Comparison of ENCODE assay signal across 9 cellular contexts in the genomic region with DNA sequence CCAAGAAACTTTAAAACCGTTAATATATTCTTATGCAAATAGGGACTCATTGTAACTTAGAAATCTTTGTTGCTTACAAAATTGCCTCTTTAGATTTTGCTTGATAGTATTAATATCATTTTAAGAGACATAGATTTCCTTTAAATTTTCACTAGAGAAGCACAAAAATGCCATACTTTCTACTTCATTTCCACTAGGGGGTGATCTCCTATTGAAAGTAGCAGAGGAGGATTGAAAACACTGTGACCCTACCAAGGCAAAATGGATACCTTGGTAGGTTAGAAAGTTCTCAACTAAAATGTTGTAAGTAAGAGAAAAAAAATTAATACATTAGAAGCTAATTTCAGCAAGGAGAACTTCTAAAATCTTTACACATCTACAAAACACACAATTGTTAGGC.
A peak's percentile ranks its signal among the peaks of the same experiment; 100 is the strongest.
DNase-seq lines count a peak whose midpoint lies in the region; ATAC-seq and TF ChIP-seq lines count a peak whose summit lies in the region.
"Had no signal": no experiment of that assay in that cellular context is flagged by ENCODE, and none has a peak within 500 bp of the region (broad histone marks: within the 10 kb centered on the region; RNA-seq: fewer than 3 reads in every experiment).

No MANE protein-coding gene starts in this region.

- no peaks in the 10 kb centered on the region for H3K27me3 ChIP-seq in CD4-positive, alpha-beta memory T cell (ENCODE audit: insufficient read depth, low read length)
- H3K27me3 ChIP-seq: neutrophil had no signal

- no peaks in the 10 kb centered on the region for H3K36me3 ChIP-seq in CD4-positive, alpha-beta memory T cell (ENCODE audit: insufficient read depth, low read length)
- H3K36me3 ChIP-seq: neutrophil had no signal

- H3K4me3 ChIP-seq in CD4-positive, alpha-beta memory T cell (ENCODE audit: low read length in 2 of 2) = no peak overlapping the region

- POLR2A ChIA-PET in CD4-positive, alpha-beta memory T cell (lab: Charles Lee; ENCODE audit: partially characterized antibody) = interaction anchor here (0.7 kb wide), 1 partner anchor 392 kb away, joined by 3 read pairs; no protein-coding TSS in a partner anchor

- H3K4me3 Mint-ChIP-seq in CD4-positive, alpha-beta memory T cell = no peak overlapping the region
- H3K4me3 Mint-ChIP-seq in stimulated activated effector memory CD8-positive, alpha-beta T cell treated with anti-CD3 and anti-CD28 coated beads, Interleukin-12 subunit alpha, Interleukin-12 subunit beta, amount 100 ng/mL, for 72 hours = no peak overlapping the region

- H3K27me3 Mint-ChIP-seq in CD4-positive, alpha-beta memory T cell = no peaks in the 10 kb centered on the region

- intact Hi-C loops in CD4-positive, alpha-beta memory T cell (cut with micrococcal nuclease) = loop anchor here (1.0 to 5.0 kb wide), 2 partner anchors 1001 to 1308 kb away; no protein-coding TSS in a partner anchor

- H3K27ac ChIP-seq in CD4-positive, alpha-beta memory T cell (ENCODE audit: low read depth, low read length) = no peak overlapping the region
- H3K27ac ChIP-seq: neutrophil had no signal

- no peaks in the 10 kb centered on the region for H3K4me1 ChIP-seq in CD4-positive, alpha-beta memory T cell (ENCODE audit: insufficient read depth, low read length)

- no peaks in the 10 kb centered on the region for H3K36me3 Mint-ChIP-seq in CD4-positive, alpha-beta memory T cell
- no peaks in the 10 kb centered on the region for H3K36me3 Mint-ChIP-seq in stimulated activated effector memory CD8-positive, alpha-beta T cell treated with anti-CD3 and anti-CD28 coated beads, Interleukin-12 subunit alpha, Interleukin-12 subunit beta, amount 100 ng/mL, for 72 hours

- no peaks in the 10 kb centered on the region for H3K4me1 Mint-ChIP-seq in CD4-positive, alpha-beta memory T cell
- H3K4me1 Mint-ChIP-seq in stimulated activated effector memory CD8-positive, alpha-beta T cell treated with anti-CD3 and anti-CD28 coated beads, Interleukin-12 subunit alpha, Interleukin-12 subunit beta, amount 100 ng/mL, for 72 hours = no peaks in the 10 kb centered on the region

- ATAC-seq in GM18909 (IDR thresholded peaks at IDR 0.05; ENCODE audit: poor library complexity, unreplicated experiment) = peak; percentile 69
- peak; percentile 64 for ATAC-seq in HG03378 (IDR thresholded peaks at IDR 0.05; ENCODE audit: unreplicated experiment)
- peak; percentile 69; the same call in 2 of the 3 replicates for ATAC-seq in SK-N-SH treated with all-trans-retinoic acid at 6 μM for 48 hours
- no peak for ATAC-seq in stimulated activated effector memory CD8-positive, alpha-beta T cell treated with anti-CD3 and anti-CD28 coated beads, Interleukin-12 subunit alpha, Interleukin-12 subunit beta, amount 100 ng/mL, for 72 hours

- H3K9me3 ChIP-seq in CD4-positive, alpha-beta memory T cell (ENCODE audit: control insufficient read depth in 1 of 2, low read length in 2 of 2) = no peaks in the 10 kb centered on the region
- H3K9me3 ChIP-seq: neutrophil had no signal

- CTCF ChIA-PET in CD4-positive, alpha-beta memory T cell (lab: Charles Lee; ENCODE audit: partially characterized antibody) = no interaction called here

- H3K27ac Mint-ChIP-seq in CD4-positive, alpha-beta memory T cell = no peak overlapping the region
- H3K27ac Mint-ChIP-seq in stimulated activated effector memory CD8-positive, alpha-beta T cell treated with anti-CD3 and anti-CD28 coated beads, Interleukin-12 subunit alpha, Interleukin-12 subunit beta, amount 100 ng/mL, for 72 hours = no peak overlapping the region

- peak in 4 of 5 donors; percentile 8 to 23 (median 11) for DNase-seq in CD4-positive, alpha-beta memory T cell
- DNase-seq in glomerular visceral epithelial cell (ENCODE audit: extremely low spot score) (peak; percentile 33), NCI-H187 treated with DMSO at 0.1 percent for 48 hours (lab: John Stamatoyannopoulos, UW) (no peak), DMS79 treated with DMSO at 0.1 percent for 48 hours (lab: John Stamatoyannopoulos, UW) (no peak)
- no peak for DNase-seq in stimulated activated effector memory CD8-positive, alpha-beta T cell treated with anti-CD3 and anti-CD28 coated beads, Interleukin-12 subunit alpha, Interleukin-12 subunit beta, amount 100 ng/mL, for 72 hours (ENCODE audit: low spot score in 2 of 2)

- H3K9me3 Mint-ChIP-seq in CD4-positive, alpha-beta memory T cell = no peaks in the 10 kb centered on the region
- no peaks in the 10 kb centered on the region for H3K9me3 Mint-ChIP-seq in stimulated activated effector memory CD8-positive, alpha-beta T cell treated with anti-CD3 and anti-CD28 coated beads, Interleukin-12 subunit alpha, Interleukin-12 subunit beta, amount 100 ng/mL, for 72 hours

TF ChIP-seq in SK-N-SH treated with all-trans-retinoic acid at 6 μM for 48 hours, 23 proteins besides CTCF, POLR2A, EP300 and RAD21:
- TF ChIP-seq, protein P1, sequence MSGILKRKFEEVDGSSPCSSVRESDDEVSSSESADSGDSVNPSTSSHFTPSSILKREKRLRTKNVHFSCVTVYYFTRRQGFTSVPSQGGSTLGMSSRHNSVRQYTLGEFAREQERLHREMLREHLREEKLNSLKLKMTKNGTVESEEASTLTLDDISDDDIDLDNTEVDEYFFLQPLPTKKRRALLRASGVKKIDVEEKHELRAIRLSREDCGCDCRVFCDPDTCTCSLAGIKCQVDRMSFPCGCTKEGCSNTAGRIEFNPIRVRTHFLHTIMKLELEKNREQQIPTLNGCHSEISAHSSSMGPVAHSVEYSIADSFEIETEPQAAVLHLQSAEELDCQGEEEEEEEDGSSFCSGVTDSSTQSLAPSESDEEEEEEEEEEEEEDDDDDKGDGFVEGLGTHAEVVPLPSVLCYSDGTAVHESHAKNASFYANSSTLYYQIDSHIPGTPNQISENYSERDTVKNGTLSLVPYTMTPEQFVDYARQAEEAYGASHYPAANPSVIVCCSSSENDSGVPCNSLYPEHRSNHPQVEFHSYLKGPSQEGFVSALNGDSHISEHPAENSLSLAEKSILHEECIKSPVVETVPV (CRISPR knock-in tag; IDR thresholded peaks at IDR 0.05) = no peak
- TF ChIP-seq ZNF8 (CRISPR knock-in tag; IDR thresholded peaks at IDR 0.05) = no peak
- no peak for TF ChIP-seq BACH2 (CRISPR knock-in tag; IDR thresholded peaks at IDR 0.05; ENCODE audit: borderline replicate concordance)
- no peak for TF ChIP-seq TCF4 (CRISPR knock-in tag; IDR thresholded peaks at IDR 0.05; ENCODE audit: borderline replicate concordance)
- TF ChIP-seq, protein P2, sequence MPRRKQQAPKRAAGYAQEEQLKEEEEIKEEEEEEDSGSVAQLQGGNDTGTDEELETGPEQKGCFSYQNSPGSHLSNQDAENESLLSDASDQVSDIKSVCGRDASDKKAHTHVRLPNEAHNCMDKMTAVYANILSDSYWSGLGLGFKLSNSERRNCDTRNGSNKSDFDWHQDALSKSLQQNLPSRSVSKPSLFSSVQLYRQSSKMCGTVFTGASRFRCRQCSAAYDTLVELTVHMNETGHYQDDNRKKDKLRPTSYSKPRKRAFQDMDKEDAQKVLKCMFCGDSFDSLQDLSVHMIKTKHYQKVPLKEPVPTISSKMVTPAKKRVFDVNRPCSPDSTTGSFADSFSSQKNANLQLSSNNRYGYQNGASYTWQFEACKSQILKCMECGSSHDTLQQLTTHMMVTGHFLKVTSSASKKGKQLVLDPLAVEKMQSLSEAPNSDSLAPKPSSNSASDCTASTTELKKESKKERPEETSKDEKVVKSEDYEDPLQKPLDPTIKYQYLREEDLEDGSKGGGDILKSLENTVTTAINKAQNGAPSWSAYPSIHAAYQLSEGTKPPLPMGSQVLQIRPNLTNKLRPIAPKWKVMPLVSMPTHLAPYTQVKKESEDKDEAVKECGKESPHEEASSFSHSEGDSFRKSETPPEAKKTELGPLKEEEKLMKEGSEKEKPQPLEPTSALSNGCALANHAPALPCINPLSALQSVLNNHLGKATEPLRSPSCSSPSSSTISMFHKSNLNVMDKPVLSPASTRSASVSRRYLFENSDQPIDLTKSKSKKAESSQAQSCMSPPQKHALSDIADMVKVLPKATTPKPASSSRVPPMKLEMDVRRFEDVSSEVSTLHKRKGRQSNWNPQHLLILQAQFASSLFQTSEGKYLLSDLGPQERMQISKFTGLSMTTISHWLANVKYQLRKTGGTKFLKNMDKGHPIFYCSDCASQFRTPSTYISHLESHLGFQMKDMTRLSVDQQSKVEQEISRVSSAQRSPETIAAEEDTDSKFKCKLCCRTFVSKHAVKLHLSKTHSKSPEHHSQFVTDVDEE (CRISPR knock-in tag; IDR thresholded peaks at IDR 0.05) = no peak
- TF ChIP-seq TOX (CRISPR knock-in tag; IDR thresholded peaks at IDR 0.05; ENCODE audit: borderline replicate concordance) = no peak
- TF ChIP-seq CSDC2 (CRISPR knock-in tag; IDR thresholded peaks at IDR 0.05) = no peak
- no peak for TF ChIP-seq ESRRG (CRISPR knock-in tag; IDR thresholded peaks at IDR 0.05)
- TF ChIP-seq, protein P3, sequence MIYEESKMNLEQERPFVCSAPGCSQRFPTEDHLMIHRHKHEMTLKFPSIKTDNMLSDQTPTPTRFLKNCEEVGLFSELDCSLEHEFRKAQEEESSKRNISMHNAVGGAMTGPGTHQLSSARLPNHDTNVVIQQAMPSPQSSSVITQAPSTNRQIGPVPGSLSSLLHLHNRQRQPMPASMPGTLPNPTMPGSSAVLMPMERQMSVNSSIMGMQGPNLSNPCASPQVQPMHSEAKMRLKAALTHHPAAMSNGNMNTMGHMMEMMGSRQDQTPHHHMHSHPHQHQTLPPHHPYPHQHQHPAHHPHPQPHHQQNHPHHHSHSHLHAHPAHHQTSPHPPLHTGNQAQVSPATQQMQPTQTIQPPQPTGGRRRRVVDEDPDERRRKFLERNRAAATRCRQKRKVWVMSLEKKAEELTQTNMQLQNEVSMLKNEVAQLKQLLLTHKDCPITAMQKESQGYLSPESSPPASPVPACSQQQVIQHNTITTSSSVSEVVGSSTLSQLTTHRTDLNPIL (CRISPR knock-in tag; IDR thresholded peaks at IDR 0.05; ENCODE audit: low read depth) = no peak
- no peak for TF ChIP-seq PPARA (CRISPR knock-in tag; IDR thresholded peaks at IDR 0.05; ENCODE audit: borderline replicate concordance)
- TF ChIP-seq, protein P4, sequence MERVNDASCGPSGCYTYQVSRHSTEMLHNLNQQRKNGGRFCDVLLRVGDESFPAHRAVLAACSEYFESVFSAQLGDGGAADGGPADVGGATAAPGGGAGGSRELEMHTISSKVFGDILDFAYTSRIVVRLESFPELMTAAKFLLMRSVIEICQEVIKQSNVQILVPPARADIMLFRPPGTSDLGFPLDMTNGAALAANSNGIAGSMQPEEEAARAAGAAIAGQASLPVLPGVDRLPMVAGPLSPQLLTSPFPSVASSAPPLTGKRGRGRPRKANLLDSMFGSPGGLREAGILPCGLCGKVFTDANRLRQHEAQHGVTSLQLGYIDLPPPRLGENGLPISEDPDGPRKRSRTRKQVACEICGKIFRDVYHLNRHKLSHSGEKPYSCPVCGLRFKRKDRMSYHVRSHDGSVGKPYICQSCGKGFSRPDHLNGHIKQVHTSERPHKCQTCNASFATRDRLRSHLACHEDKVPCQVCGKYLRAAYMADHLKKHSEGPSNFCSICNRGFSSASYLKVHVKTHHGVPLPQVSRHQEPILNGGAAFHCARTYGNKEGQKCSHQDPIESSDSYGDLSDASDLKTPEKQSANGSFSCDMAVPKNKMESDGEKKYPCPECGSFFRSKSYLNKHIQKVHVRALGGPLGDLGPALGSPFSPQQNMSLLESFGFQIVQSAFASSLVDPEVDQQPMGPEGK (CRISPR knock-in tag; IDR thresholded peaks at IDR 0.05; ENCODE audit: borderline replicate concordance) = no peak

Comparison
In these comparisons a context has a peak if more than half of its experiments do, and no peak if none do; other contexts are left out.
1. DNase-seq: peak in CD4-positive, alpha-beta memory T cell (4 of 5) and glomerular visceral epithelial cell (single experiment); none in NCI-H187 treated with DMSO at 0.1 percent for 48 hours (single experiment), DMS79 treated with DMSO at 0.1 percent for 48 hours (single experiment) and stimulated activated effector memory CD8-positive, alpha-beta T cell treated with anti-CD3 and anti-CD28 coated beads, Interleukin-12 subunit alpha, Interleukin-12 subunit beta, amount 100 ng/mL, for 72 hours (0 of 2).